Comparison of ENCODE assay signal across 20 cellular contexts in genomic region chr3:194383276-194383940, GRCh38. TPM values are rescaled to one million over a fixed set of nuclear protein-coding genes. Genes with fewer than 3 reads are reported as not detected.
DNase-seq lines count a peak whose midpoint lies in the region; ATAC-seq and TF ChIP-seq lines count a peak whose summit lies in the region.
"Had no signal": no experiment of that assay in that cellular context is flagged by ENCODE, and none has a peak within 500 bp of the region (broad histone marks: within the 10 kb centered on the region; RNA-seq: fewer than 3 reads in every experiment).

No MANE protein-coding gene starts in this region.

- peak; percentile 32 for ATAC-seq in GM23338
- no peak for ATAC-seq in activated CD8-positive, alpha-beta memory T cell treated with anti-CD3 and anti-CD28 coated beads, Interleukin-2, amount 10 ng/mL, durations not matched to agents 7 days and 5 days
- no peak for ATAC-seq in GM18861 (IDR thresholded peaks at IDR 0.05; ENCODE audit: unreplicated experiment)
- ATAC-seq: Right ventricle myocardium inferior had no signal

- H3K4me1 Mint-ChIP-seq in GM23338 = peaks cover 32% of the 10 kb centered on the region
- peaks cover 30% of the 10 kb centered on the region for H3K4me1 Mint-ChIP-seq in endodermal cell
- no peaks in the 10 kb centered on the region for H3K4me1 Mint-ChIP-seq in activated CD8-positive, alpha-beta memory T cell treated with anti-CD3 and anti-CD28 coated beads, Interleukin-2, amount 10 ng/mL, durations not matched to agents 7 days and 5 days
- H3K4me1 Mint-ChIP-seq: CD8-positive, alpha-beta memory T cell; IgD-negative memory B cell had no signal

- H3K36me3 ChIP-seq in BLaER1 (no peaks in the 10 kb centered on the region), GM23338 (ENCODE audit: insufficient read depth) (no peaks in the 10 kb centered on the region), endodermal cell (ENCODE audit: control insufficient read depth, insufficient read depth, low read length) (no peaks in the 10 kb centered on the region)

- CTCF ChIA-PET in activated CD8-positive, alpha-beta memory T cell treated with anti-CD3 and anti-CD28 coated beads, Interleukin-2, amount 10 ng/mL, durations not matched to agents 7 days and 5 days (lab: Charles Lee) = no interaction called here

- no peak overlapping the region for H2AFZ ChIP-seq in GM23338

- no peak overlapping the region for H3K4me3 Mint-ChIP-seq in GM23338
- no peak overlapping the region for H3K4me3 Mint-ChIP-seq in endodermal cell
- H3K4me3 Mint-ChIP-seq in activated CD8-positive, alpha-beta memory T cell treated with anti-CD3 and anti-CD28 coated beads, Interleukin-2, amount 10 ng/mL, durations not matched to agents 7 days and 5 days = no peak overlapping the region
- H3K4me3 Mint-ChIP-seq: CD8-positive, alpha-beta memory T cell; IgD-negative memory B cell had no signal

- H3K9me3 Mint-ChIP-seq in GM23338 (no peaks in the 10 kb centered on the region), endodermal cell (no peaks in the 10 kb centered on the region)
- no peaks in the 10 kb centered on the region for H3K9me3 Mint-ChIP-seq in activated CD8-positive, alpha-beta memory T cell treated with anti-CD3 and anti-CD28 coated beads, Interleukin-2, amount 10 ng/mL, durations not matched to agents 7 days and 5 days (ENCODE audit: low read depth)
- H3K9me3 Mint-ChIP-seq: CD8-positive, alpha-beta memory T cell had no signal

- no peak for TF ChIP-seq CTCF in GM23338 (conservative IDR thresholded peaks at IDR 0.05; ENCODE audit: low read depth in 2 of 2)
- no peak for TF ChIP-seq CTCF in endodermal cell (conservative IDR thresholded peaks at IDR 0.05)

- H3K4me2 ChIP-seq in BLaER1 (peak overlapping the region; percentile 44), GM23338 (no peak overlapping the region)

- no peak overlapping the region for H3K27ac Mint-ChIP-seq in GM23338
- no peak overlapping the region for H3K27ac Mint-ChIP-seq in endodermal cell
- H3K27ac Mint-ChIP-seq in activated CD8-positive, alpha-beta memory T cell treated with anti-CD3 and anti-CD28 coated beads, Interleukin-2, amount 10 ng/mL, durations not matched to agents 7 days and 5 days = no peak overlapping the region
- H3K27ac Mint-ChIP-seq: CD8-positive, alpha-beta memory T cell; IgD-negative memory B cell had no signal

- H3K4me1 ChIP-seq in BLaER1 (peaks cover 13% of the 10 kb centered on the region), GM23338 (ENCODE audit: insufficient read depth) (peaks cover 4% of the 10 kb centered on the region; the same call in 1 of the 2 replicates), endodermal cell (ENCODE audit: control insufficient read depth, insufficient read depth, low read length) (peaks cover 19% of the 10 kb centered on the region)

- H3K4me3 ChIP-seq in BLaER1 = no peak overlapping the region
- H3K4me3 ChIP-seq in GM23338 = no peak overlapping the region
- H3K4me3 ChIP-seq in endodermal cell (ENCODE audit: low read length) = no peak overlapping the region

- no peak for DNase-seq in GM23338 (ENCODE audit: low spot score)
- DNase-seq in endodermal cell = peak; percentile 85
- DNase-seq in posterior vena cava (ENCODE audit: low spot score) = peak; percentile 51
- DNase-seq in activated CD8-positive, alpha-beta memory T cell treated with anti-CD3 and anti-CD28 coated beads, Interleukin-2, amount 10 ng/mL, durations not matched to agents 7 days and 5 days = no peak
- DNase-seq in activated T-cell treated with anti-CD3 and anti-CD28 coated beads, Interleukin-2, amount 50 U/mL, for 48 hours = no peak
- DNase-seq: C1 segment of cervical spinal cord; CD8-positive, alpha-beta memory T cell; HCEC 1CT; Karpas-422; NCI-H1417 treated with DMSO at 0.1 percent for 48 hours; NCI-H2029; NCI-H446 treated with DMSO at 0.1 percent for 48 hours had no signal

- intact Hi-C loops in posterior vena cava (cut with DNase I) = no loop called here

- H3K9me2 ChIP-seq in GM23338 (ENCODE audit: insufficient read depth) = no peaks in the 10 kb centered on the region

- H4K20me1 ChIP-seq in BLaER1 (no peaks in the 10 kb centered on the region), GM23338 (replicated peaks; ENCODE audit: insufficient read depth) (no peaks in the 10 kb centered on the region)

- H3K27ac ChIP-seq in BLaER1 = peak overlapping the region; percentile 12; the same call in 1 of the 2 replicates
- no peak overlapping the region for H3K27ac ChIP-seq in GM23338 (ENCODE audit: low read depth)
- no peak overlapping the region for H3K27ac ChIP-seq in endodermal cell (ENCODE audit: low read depth, low read length)
- H3K27ac ChIP-seq: HL-60 had no signal

- H3K9ac ChIP-seq in BLaER1 = no peak overlapping the region
- H3K9ac ChIP-seq in endodermal cell (ENCODE audit: extremely low read depth, low read length, poor library complexity, severe bottlenecking) = no peak overlapping the region

- 69 to 71% methylated on average over 6 to 14 of the region's 14 CpGs for WGBS in endodermal cell (ENCODE audit: insufficient coverage in 1 of 2, insufficient read length in 1 of 2), 2 experiments

- no peaks in the 10 kb centered on the region for H3K79me2 ChIP-seq in GM23338 (replicated peaks; ENCODE audit: insufficient read depth)

- H3K27me3 Mint-ChIP-seq in GM23338 (ENCODE audit: insufficient read depth, low read depth, poor library complexity) (peaks cover 8% of the 10 kb centered on the region), endodermal cell (ENCODE audit: insufficient read depth) (peaks cover 52% of the 10 kb centered on the region)
- peaks cover 5% of the 10 kb centered on the region for H3K27me3 Mint-ChIP-seq in activated CD8-positive, alpha-beta memory T cell treated with anti-CD3 and anti-CD28 coated beads, Interleukin-2, amount 10 ng/mL, durations not matched to agents 7 days and 5 days

- H3K27me3 ChIP-seq in BLaER1 (no peaks in the 10 kb centered on the region), GM23338 (ENCODE audit: insufficient read depth) (no peaks in the 10 kb centered on the region), endodermal cell (ENCODE audit: control insufficient read depth, insufficient read depth, low read length, poor library complexity, severe bottlenecking) (peaks cover 46% of the 10 kb centered on the region)

- H3K9me3 ChIP-seq in BLaER1 (peaks cover 24% of the 10 kb centered on the region), endodermal cell (ENCODE audit: control insufficient read depth, low read length) (no peaks in the 10 kb centered on the region)

- H3K36me3 Mint-ChIP-seq in GM23338 (ENCODE audit: low read depth) (no peaks in the 10 kb centered on the region), endodermal cell (ENCODE audit: low read depth) (no peaks in the 10 kb centered on the region)
- no peaks in the 10 kb centered on the region for H3K36me3 Mint-ChIP-seq in activated CD8-positive, alpha-beta memory T cell treated with anti-CD3 and anti-CD28 coated beads, Interleukin-2, amount 10 ng/mL, durations not matched to agents 7 days and 5 days
- H3K36me3 Mint-ChIP-seq: CD8-positive, alpha-beta memory T cell had no signal

- H3F3A ChIP-seq in GM23338 (replicated peaks; ENCODE audit: low read depth) = no peaks in the 10 kb centered on the region

TF ChIP-seq in GM23338, 12 proteins besides CTCF, POLR2A, EP300 and RAD21:
- TF ChIP-seq JUNB (IDR thresholded peaks at IDR 0.05; ENCODE audit: unreplicated experiment) (no peak), EZH2phosphoT487 (IDR thresholded peaks at IDR 0.05; ENCODE audit: unreplicated experiment) (no peak)

RNA-seq across cellular contexts. Expression of gene LRRC15, which starts 13.9 kb away (rescaled TPM):
- total RNA-seq in GM23338 (2014; rRNA removed; shearing (Covaris generic)) = 0.14 TPM in 1 of 2 replicates, not detected in the other
- polyA plus RNA-seq in GM23338 (2016; fragmentation: Nextera tagmentation; extraction: Ambion mirVana) = 0.05 TPM in 1 of 2 replicates, not detected in the other
- total RNA-seq in endodermal cell (under 1 TPM in 1 of 2 donors, not detected in 1; 0.11 TPM), posterior vena cava (1 to 10 TPM; 2.3 to 3.0 TPM)
- polyA plus RNA-seq in endodermal cell (2013, experiment 1 of 2) = 0.07 TPM
- polyA plus RNA-seq in endodermal cell (2013, experiment 2 of 2) = 0.25 TPM
- not detected for total RNA-seq in activated CD8-positive, alpha-beta memory T cell treated with anti-CD3 and anti-CD28 coated beads, Interleukin-2, amount 10 ng/mL, durations not matched to agents 7 days and 5 days
- total RNA-seq: CD8-positive, alpha-beta memory T cell; MCF 10A; SK-MEL-5 had no signal
- polyA plus RNA-seq: CD8-positive, alpha-beta memory T cell; IgD-negative memory B cell had no signal

RNA-seq across cellular contexts. Expression of gene GP5, which starts 15.7 kb away (rescaled TPM):
- total RNA-seq in GM23338 (2014; rRNA removed; shearing (Covaris generic)) = 0.07 and 0.12 TPM in 2 replicates
- polyA plus RNA-seq in GM23338 (2016; fragmentation: Nextera tagmentation; extraction: Ambion mirVana) = 0.15 TPM in 1 of 2 replicates, not detected in the other
- total RNA-seq in endodermal cell (under 1 TPM; 0.09 to 0.13 TPM), posterior vena cava (under 1 TPM; 0.05 to 0.09 TPM)
- polyA plus RNA-seq in endodermal cell (2013, experiment 1 of 2) = 0.07 TPM
- polyA plus RNA-seq in endodermal cell (2013, experiment 2 of 2) = 0.08 TPM
- total RNA-seq in activated CD8-positive, alpha-beta memory T cell treated with anti-CD3 and anti-CD28 coated beads, Interleukin-2, amount 10 ng/mL, durations not matched to agents 7 days and 5 days = under 1 TPM; 0.28 to 0.53 TPM
- total RNA-seq: HT1080, MCF 10A, Right ventricle myocardium inferior, SK-MEL-5 had no signal

RNA-seq across cellular contexts. Expression of gene CPN2, which starts 32.3 kb away (rescaled TPM):
- total RNA-seq in GM23338 (2014; rRNA removed; shearing (Covaris generic)) = 0.14 TPM in 1 of 2 replicates, not detected in the other
- 0.10 TPM in 1 of 2 replicates, not detected in the other for polyA plus RNA-seq in GM23338 (2016; fragmentation: Nextera tagmentation; extraction: Ambion mirVana)
- total RNA-seq in endodermal cell = under 1 TPM in 1 of 2 donors, not detected in 1; 0.22 TPM
- 0.11 TPM for polyA plus RNA-seq in endodermal cell (2013, experiment 1 of 2)
- polyA plus RNA-seq in endodermal cell (2013, experiment 2 of 2) = not detected
- total RNA-seq in posterior vena cava = under 1 TPM in 1 of 2 donors, not detected in 1; 0.14 TPM
- total RNA-seq in activated CD8-positive, alpha-beta memory T cell treated with anti-CD3 and anti-CD28 coated beads, Interleukin-2, amount 10 ng/mL, durations not matched to agents 7 days and 5 days = not detected
- total RNA-seq: CD8-positive, alpha-beta memory T cell; HT1080; MCF 10A; SK-MEL-5 had no signal
- polyA plus RNA-seq: CD8-positive, alpha-beta memory T cell; IgD-negative memory B cell had no signal

Comparison
In these comparisons a context has a peak if more than half of its experiments do, and no peak if none do; other contexts are left out.
1. DNase-seq: peak in endodermal cell (single experiment) and posterior vena cava (single experiment); none in GM23338 (single experiment), activated CD8-positive, alpha-beta memory T cell treated with anti-CD3 and anti-CD28 coated beads, Interleukin-2, amount 10 ng/mL, durations not matched to agents 7 days and 5 days (single experiment) and activated T-cell treated with anti-CD3 and anti-CD28 coated beads, Interleukin-2, amount 50 U/mL, for 48 hours (0 of 2).